6 cellular contexts compared by ENCODE assay signal in the genomic region with DNA sequence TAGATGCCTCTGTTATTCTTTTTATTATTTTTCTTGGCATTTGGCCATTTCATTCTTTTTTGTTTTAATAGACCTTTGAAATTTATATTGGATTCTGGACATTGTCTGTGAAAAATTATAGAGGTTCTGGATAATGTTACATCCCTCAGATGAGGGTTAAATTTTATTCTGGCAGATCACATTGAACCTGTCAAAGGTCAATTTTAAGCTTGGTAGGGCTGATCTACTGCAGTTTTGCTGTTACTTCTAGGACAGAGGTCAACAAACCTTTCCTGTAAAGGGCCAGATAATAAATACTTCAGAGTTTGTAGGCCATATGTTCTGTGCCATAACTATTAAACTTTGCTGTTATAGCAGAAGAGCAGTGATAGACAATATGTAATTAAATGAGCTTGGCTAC.
"Had no signal": no experiment of that assay in that cellular context is flagged by ENCODE, and none has a peak within 500 bp of the region (broad histone marks: within the 10 kb centered on the region; RNA-seq: fewer than 3 reads in every experiment).

No MANE protein-coding gene starts in this region.

- H3K4me3 ChIP-seq: GM12878 had no signal

- ATAC-seq: GM12878 had no signal

- FAIRE-seq: GM12878, GM12891, GM12892, GM18507, GM19239 had no signal

- DNase-seq: GF-D8 had no signal
